ENCODE assay signal across 10 cellular contexts in the genomic region with DNA sequence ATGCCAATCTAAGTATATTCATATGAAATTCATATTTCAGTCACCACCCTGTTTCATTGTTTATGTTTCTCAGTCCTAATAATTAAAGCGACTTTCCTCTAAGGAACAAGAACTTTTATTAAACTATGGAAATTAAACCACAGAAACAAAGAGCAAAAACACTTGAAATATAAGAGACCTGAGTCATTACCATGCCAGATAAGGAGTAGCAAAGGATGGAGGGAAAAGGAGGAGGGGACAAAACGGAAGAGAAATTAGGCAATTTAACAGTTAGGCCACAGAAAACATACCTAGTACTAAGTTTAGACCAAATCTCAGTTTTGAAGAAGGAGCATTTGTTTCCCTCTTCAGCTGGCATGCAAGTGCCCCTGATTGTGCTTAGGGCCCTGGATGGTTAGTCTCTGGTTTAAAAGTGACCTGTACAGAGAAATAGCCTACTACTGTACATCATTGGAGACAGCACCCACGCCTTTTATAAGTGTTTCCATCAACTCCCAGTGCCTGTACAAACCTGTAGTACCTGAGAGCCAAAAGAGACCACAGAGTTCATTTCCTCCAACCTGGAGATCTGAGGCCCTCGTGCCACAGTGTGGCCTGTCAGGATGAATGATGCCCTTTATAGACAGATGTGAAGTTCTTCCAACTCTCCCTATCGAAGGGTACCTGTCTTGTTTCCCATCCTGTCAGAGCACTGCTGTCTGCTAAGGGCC.
A peak's percentile ranks its signal among the peaks of the same experiment; 100 is the strongest.
DNase-seq lines count a peak whose midpoint lies in the region; ATAC-seq lines count a peak whose summit lies in the region.
"Had no signal": no experiment of that assay in that cellular context is flagged by ENCODE, and none has a peak within 500 bp of the region (broad histone marks: within the 10 kb centered on the region; RNA-seq: fewer than 3 reads in every experiment).

No MANE protein-coding gene starts in this region.

- no peak for ATAC-seq in activated naive CD8-positive, alpha-beta T cell treated with anti-CD3 and anti-CD28 coated beads, Interleukin-2, amount 10 ng/mL, durations not matched to agents 7 days and 5 days (ENCODE audit: low read depth)
- no peak for ATAC-seq in activated CD4-positive, CD25-positive, alpha-beta regulatory T cell treated with anti-CD3 and anti-CD28 coated beads, Interleukin-2, amount 50 U/mL, for 24 hours
- no peak for ATAC-seq in HG02840 (IDR thresholded peaks at IDR 0.05; ENCODE audit: low FRiP score, unreplicated experiment)

- H3K4me3 ChIP-seq in mucosa of stomach (ENCODE audit: low read length): no peak overlapping the region
- H3K4me3 ChIP-seq: coronary artery had no signal

- H3K27me3 Mint-ChIP-seq in activated naive CD8-positive, alpha-beta T cell treated with anti-CD3 and anti-CD28 coated beads, Interleukin-2, amount 10 ng/mL, durations not matched to agents 7 days and 5 days: no peaks in the 10 kb centered on the region

- peaks cover 3% of the 10 kb centered on the region for H3K9me3 Mint-ChIP-seq in activated naive CD8-positive, alpha-beta T cell treated with anti-CD3 and anti-CD28 coated beads, Interleukin-2, amount 10 ng/mL, durations not matched to agents 7 days and 5 days

- no peak overlapping the region for H3K4me3 Mint-ChIP-seq in activated naive CD8-positive, alpha-beta T cell treated with anti-CD3 and anti-CD28 coated beads, Interleukin-2, amount 10 ng/mL, durations not matched to agents 7 days and 5 days

- peak overlapping the region; percentile 75 for H3K27ac Mint-ChIP-seq in activated naive CD8-positive, alpha-beta T cell treated with anti-CD3 and anti-CD28 coated beads, Interleukin-2, amount 10 ng/mL, durations not matched to agents 7 days and 5 days

- H3K27me3 ChIP-seq in mucosa of stomach (ENCODE audit: control insufficient read depth, insufficient read depth, low read length): no peaks in the 10 kb centered on the region

- POLR2A ChIA-PET in activated naive CD8-positive, alpha-beta T cell treated with anti-CD3 and anti-CD28 coated beads, Interleukin-2, amount 10 ng/mL, durations not matched to agents 7 days and 5 days (lab: Charles Lee): no interaction called here

- H3K4me1 ChIP-seq in mucosa of stomach (ENCODE audit: control insufficient read depth, insufficient read depth, low read length): peaks cover 43% of the 10 kb centered on the region

- DNase-seq in DMS79 treated with DMSO at 0.1 percent for 48 hours (lab: John Stamatoyannopoulos, UW) (peak; percentile 90), HS-27A (ENCODE audit: low read depth) (peak; percentile 59), NAMALWA (ENCODE audit: low spot score) (no peak), hippocampal formation (lab: John Stamatoyannopoulos, UW) (no peak)
- no peak for DNase-seq in activated naive CD8-positive, alpha-beta T cell treated with anti-CD3 and anti-CD28 coated beads, Interleukin-2, amount 10 ng/mL, durations not matched to agents 7 days and 5 days
- DNase-seq: T-helper 9 cell had no signal

- H3K9me3 ChIP-seq in mucosa of stomach (ENCODE audit: control insufficient read depth, low read length): no peaks in the 10 kb centered on the region

- no peaks in the 10 kb centered on the region for H3K36me3 ChIP-seq in mucosa of stomach (ENCODE audit: control insufficient read depth, insufficient read depth, low read length)

- peaks cover 12% of the 10 kb centered on the region for H3K36me3 Mint-ChIP-seq in activated naive CD8-positive, alpha-beta T cell treated with anti-CD3 and anti-CD28 coated beads, Interleukin-2, amount 10 ng/mL, durations not matched to agents 7 days and 5 days

- H3K9ac ChIP-seq in mucosa of stomach (ENCODE audit: low read length): peak overlapping the region; percentile 77

- H3K4me1 Mint-ChIP-seq in activated naive CD8-positive, alpha-beta T cell treated with anti-CD3 and anti-CD28 coated beads, Interleukin-2, amount 10 ng/mL, durations not matched to agents 7 days and 5 days: peaks cover 62% of the 10 kb centered on the region

Comparison
In these comparisons a context has a peak if more than half of its experiments do, and no peak if none do; other contexts are left out.
1. DNase-seq: peak in DMS79 treated with DMSO at 0.1 percent for 48 hours (single experiment) and HS-27A (single experiment); none in activated naive CD8-positive, alpha-beta T cell treated with anti-CD3 and anti-CD28 coated beads, Interleukin-2, amount 10 ng/mL, durations not matched to agents 7 days and 5 days (single experiment), NAMALWA (single experiment) and hippocampal formation (0 of 2).